In the genomic region with DNA sequence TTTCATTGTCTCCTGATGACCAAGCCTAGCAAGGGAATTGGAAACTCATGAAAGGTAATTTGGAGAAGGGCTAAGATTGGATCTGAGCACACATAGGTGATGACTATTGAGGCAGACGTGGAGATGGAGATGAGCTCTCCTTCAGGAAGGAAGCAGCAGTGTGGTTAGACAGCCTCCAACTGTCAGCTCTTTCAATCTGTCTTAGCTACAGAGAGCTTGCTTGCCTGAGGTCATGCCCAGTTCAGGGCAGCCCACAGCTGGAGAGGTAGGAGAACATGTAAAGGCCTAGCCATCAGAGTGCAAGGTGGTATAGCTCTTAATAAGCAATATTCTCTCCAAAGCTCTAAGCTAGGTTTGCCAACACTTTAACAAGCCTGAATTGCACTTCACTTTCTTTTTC, we compare ENCODE assay signal across 26 cellular contexts.
"Had no signal": no experiment of that assay in that cellular context is flagged by ENCODE, and none has a peak within 500 bp of the region (broad histone marks: within the 10 kb centered on the region; RNA-seq: fewer than 3 reads in every experiment).

No MANE protein-coding gene starts in this region.

- DNase-seq: activated B cell treated with CpG ODN at 0.5 μM for 24 hours; activated CD4-positive, alpha-beta T cell treated with anti-CD3 and anti-CD28 coated beads for 1 hour; activated CD4-positive, alpha-beta T cell treated with anti-CD3 and anti-CD28 coated beads, Interleukin-2, amount 10 ng/mL, durations not matched to agents 24 days and 14 days; activated CD4-positive, alpha-beta T cell treated with anti-CD3 and anti-CD28 coated beads, Interleukin-2, amount 50 U/mL, for 48 hours; activated gamma-delta T cell; activated naive CD4-positive, alpha-beta T cell treated with anti-CD3 and anti-CD28 coated beads for 36 hours; activated naive CD8-positive, alpha-beta T cell treated with anti-CD3 and anti-CD28 coated beads for 36 hours; activated T-cell treated with anti-CD3 and anti-CD28 coated beads for 4 hours; activated T-cell treated with anti-CD3 and anti-CD28 coated beads, Interleukin-2, amount 50 U/mL, for 48 hours; brain microvascular endothelial cell; MV-4-11; NCI-H1092 treated with DMSO at 0.1 percent for 48 hours; NCI-H1417 treated with DMSO at 0.1 percent for 48 hours; NCI-H1694; NCI-H2029; NCI-H2107; NCI-H446; NCI-H524; PC-3; SHP77 treated with DMSO at 0.1 percent for 48 hours; T-helper 9 cell had no signal

- H3K27me3 ChIP-seq: brain microvascular endothelial cell had no signal

- H3K27ac ChIP-seq: brain microvascular endothelial cell, cardiac muscle cell had no signal

- ATAC-seq: activated T-helper 17 cell treated with anti-CD3 and anti-CD28 coated beads, Interleukin-2, amount 50 U/mL, for 72 hours; PC-3 had no signal

- H3K4me3 ChIP-seq: cardiac muscle cell had no signal

- H3K36me3 ChIP-seq: brain microvascular endothelial cell, cardiac muscle cell had no signal

- FAIRE-seq: colon, RCC 7860, TTC549 had no signal
